Comparison of ENCODE assay signal across 9 cellular contexts in genomic region chr11:116980136-116980793, GRCh38.
A peak's percentile ranks its signal among the peaks of the same experiment; 100 is the strongest.
DNase-seq lines count a peak whose midpoint lies in the region; ATAC-seq and FAIRE-seq lines count a peak whose summit lies in the region.
"Had no signal": no experiment of that assay in that cellular context is flagged by ENCODE, and none has a peak within 500 bp of the region (broad histone marks: within the 10 kb centered on the region; RNA-seq: fewer than 3 reads in every experiment).

No MANE protein-coding gene starts in this region.

- peak; percentile 59 for DNase-seq in CD1c-positive myeloid dendritic cell (ENCODE audit: extremely low spot score)
- DNase-seq in GM19239 (ENCODE audit: insufficient read length, low spot score): peak; percentile 32
- no peak for DNase-seq in activated naive CD4-positive, alpha-beta T cell treated with anti-CD3 and anti-CD28 coated beads, Interleukin-2, amount 50 U/mL, for 72 hours (ENCODE audit: low spot score in 2 of 2)
- DNase-seq in ACHN: no peak
- no peak for DNase-seq in nucleus accumbens (lab: John Stamatoyannopoulos, UW)
- no peak for DNase-seq in HTR-8/SVneo (ENCODE audit: insufficient read length, low spot score)
- DNase-seq in iPS-NIHi11 (ENCODE audit: low spot score): no peak
- DNase-seq: DND-41 had no signal

- H3K9me3 Mint-ChIP-seq in activated naive CD4-positive, alpha-beta T cell treated with anti-CD3 and anti-CD28 coated beads, Interleukin-2, amount 50 U/mL, for 72 hours: no peaks in the 10 kb centered on the region

- in situ Hi-C loops in ACHN (cut with HindIII; ENCODE audit: low pct_ligation_motif_present, low pct_unique_long_range_greater_than_20kb, low sequenced_read_pairs): no loop called here

- H3K36me3 Mint-ChIP-seq in activated naive CD4-positive, alpha-beta T cell treated with anti-CD3 and anti-CD28 coated beads, Interleukin-2, amount 50 U/mL, for 72 hours: peaks cover 0 to 13% of the 10 kb centered on the region in 2 donors

- peak overlapping the region; percentile 69 to 85 for H3K27ac Mint-ChIP-seq in activated naive CD4-positive, alpha-beta T cell treated with anti-CD3 and anti-CD28 coated beads, Interleukin-2, amount 50 U/mL, for 72 hours

- ATAC-seq in HG03064 (IDR thresholded peaks at IDR 0.05; ENCODE audit: low read depth, unreplicated experiment): peak; percentile 78
- ATAC-seq in activated naive CD4-positive, alpha-beta T cell treated with anti-CD3 and anti-CD28 coated beads, Interleukin-2, amount 50 U/mL, for 72 hours: peak; percentile 42 to 73

- FAIRE-seq in GM19239 (lab: Jason Lieb, UNC): peak; percentile 92
- FAIRE-seq in HTR-8/SVneo (lab: Jason Lieb, UNC): no peak

Comparison
In these comparisons a context has a peak if more than half of its experiments do, and no peak if none do; other contexts are left out.
1. DNase-seq: peak in CD1c-positive myeloid dendritic cell (single experiment) and GM19239 (single experiment); none in activated naive CD4-positive, alpha-beta T cell treated with anti-CD3 and anti-CD28 coated beads, Interleukin-2, amount 50 U/mL, for 72 hours (0 of 2), ACHN (single experiment), nucleus accumbens (0 of 56), HTR-8/SVneo (single experiment) and iPS-NIHi11 (single experiment).